25 cellular contexts compared by ENCODE assay signal in genomic region chr1:39168301-39169080, GRCh38. TPM values are rescaled to one million over a fixed set of nuclear protein-coding genes. Genes with fewer than 3 reads are reported as not detected.
DNase-seq lines count a peak whose midpoint lies in the region; ATAC-seq, FAIRE-seq and TF ChIP-seq lines count a peak whose summit lies in the region.
"Had no signal": no experiment of that assay in that cellular context is flagged by ENCODE, and none has a peak within 500 bp of the region (broad histone marks: within the 10 kb centered on the region; RNA-seq: fewer than 3 reads in every experiment).

No MANE protein-coding gene starts in this region.

- no peak overlapping the region for H2AK5ac ChIP-seq in trophoblast cell (ENCODE audit: low read length)

- H4K91ac ChIP-seq in trophoblast cell (ENCODE audit: low read depth, low read length), result no peak overlapping the region

- CTCF ChIA-PET in Calu3 (lab: Charles Lee) (interaction anchor here (0.7 to 1.5 kb wide), 3 partner anchors 10 to 1651 kb away, joined by 4 to 13 read pairs (median 7); no protein-coding TSS in a partner anchor), WTC11 (lab: Charles Lee) (interaction anchor here (0.8 to 7.8 kb wide), 7 partner anchors 9 to 61 kb away, joined by 3 to 72 read pairs (median 4); no protein-coding TSS in a partner anchor), PC-3 (lab: Charles Lee) (interaction anchor here (1.0 kb wide), 1 partner anchor 23 kb away, joined by 10 read pairs; no protein-coding TSS in a partner anchor)

- H3K27me3 ChIP-seq in trophoblast cell (ENCODE audit: insufficient read depth, low read length) (no peaks in the 10 kb centered on the region), PC-3 (ENCODE audit: low read length) (no peaks in the 10 kb centered on the region)
- H3K27me3 ChIP-seq: heart left ventricle, spleen had no signal

- H3K79me1 ChIP-seq in trophoblast cell (ENCODE audit: low read length), result peaks cover 6% of the 10 kb centered on the region

- no peaks in the 10 kb centered on the region for H4K20me1 ChIP-seq in PC-3 (ENCODE audit: low read length)

- H3K79me2 ChIP-seq in trophoblast cell (ENCODE audit: control insufficient read depth, insufficient read depth, low read length, poor library complexity) (peaks cover 9% of the 10 kb centered on the region), PC-3 (ENCODE audit: low read length) (peaks cover 77% of the 10 kb centered on the region)

- H3K36me3 Mint-ChIP-seq in Calu3 (ENCODE audit: insufficient read depth, unreplicated experiment), result peaks cover 5% of the 10 kb centered on the region
- H3K36me3 Mint-ChIP-seq in WTC11, result no peaks in the 10 kb centered on the region
- H3K36me3 Mint-ChIP-seq in CD14-positive monocyte, result no peaks in the 10 kb centered on the region
- H3K36me3 Mint-ChIP-seq: activated naive CD4-positive, alpha-beta T cell treated with anti-CD3 and anti-CD28 coated beads, Interleukin-2, amount 10 ng/mL, durations not matched to agents 7 days and 5 days had no signal

- H3K27me3 Mint-ChIP-seq in Calu3 (ENCODE audit: unreplicated experiment) (no peaks in the 10 kb centered on the region), WTC11 (ENCODE audit: low read depth) (no peaks in the 10 kb centered on the region), CD14-positive monocyte (ENCODE audit: low read depth in 3 of 3) (peaks cover 0 to 6% (median 0%) of the 10 kb centered on the region in 3 donors)
- H3K27me3 Mint-ChIP-seq: dendritic cell treated with granulocyte-macrophage colony-stimulating factor and Interleukin-4, amounts not matched to agents 40 ng/mL and 50 ng/mL, for 4 days; stimulated activated naive B cell treated with anti-CD40 and anti-IgM and Interleukin-4, amounts not matched to agents 10 μg/mL and 1 μg/mL and 100 μg/mL, for 72 hours had no signal

- H2AFZ ChIP-seq in trophoblast cell (ENCODE audit: insufficient read depth, low read length, poor library complexity) (no peak overlapping the region), PC-3 (ENCODE audit: low read length) (no peak overlapping the region)

- WGBS in trophoblast cell (ENCODE audit: extremely low coverage, insufficient coverage, insufficient read length), result no CpG with 5 or more reads among the region's 9 CpGs

- FAIRE-seq in kidney (lab: Jason Lieb, UNC), result no peak

- no peak overlapping the region for H3K4me3 Mint-ChIP-seq in Calu3 (ENCODE audit: low read depth, unreplicated experiment)
- no peak overlapping the region for H3K4me3 Mint-ChIP-seq in WTC11
- H3K4me3 Mint-ChIP-seq in CD14-positive monocyte, result no peak overlapping the region
- H3K4me3 Mint-ChIP-seq: activated naive CD4-positive, alpha-beta T cell treated with anti-CD3 and anti-CD28 coated beads, Interleukin-2, amount 10 ng/mL, durations not matched to agents 7 days and 5 days; activated T-cell treated with anti-CD3 and anti-CD28 coated beads, Interleukin-2, amount 50 U/mL, for 72 hours; dendritic cell treated with granulocyte-macrophage colony-stimulating factor and Interleukin-4, amounts not matched to agents 40 ng/mL and 50 ng/mL, for 4 days; stimulated activated naive B cell treated with anti-CD40 and anti-IgM and Interleukin-4, amounts not matched to agents 10 μg/mL and 1 μg/mL and 100 μg/mL, for 72 hours; T-helper 1 cell treated with Interleukin-12 subunit alpha and Interleukin-12 subunit beta and Interleukin-4 antibody, amounts not matched to agents 30 μg/mL and 1 μg/mL, for 36 hours had no signal

- DNase-seq in Calu3 (no peak), WTC11 (ENCODE audit: low spot score) (no peak), kidney (no peak), trophoblast cell (no peak), GM19240 (ENCODE audit: insufficient read length, low spot score) (no peak), CD14-positive monocyte (ENCODE audit: low spot score) (no peak), PC-3 (no peak)
- DNase-seq: activated CD4-positive, alpha-beta T cell treated with anti-CD3 and anti-CD28 coated beads for 48 hours; activated naive CD4-positive, alpha-beta T cell treated with anti-CD3 and anti-CD28 coated beads, Interleukin-2, amount 10 ng/mL, durations not matched to agents 7 days and 5 days; activated T-cell treated with anti-CD3 and anti-CD28 coated beads, Interleukin-2, amount 50 U/mL, for 72 hours; caudate nucleus; DMS 273 treated with DMSO at 0.1 percent for 48 hours; heart left ventricle; KBM-7; mesendoderm; MM.1S; NCI-H1436 treated with DMSO at 0.1 percent for 48 hours; occipital lobe; retina; spleen; stimulated activated CD4-positive, alpha-beta T cell treated with anti-CD3 and anti-CD28 coated beads, Interleukin-4, amount 100 ng/mL, for 1 hour; stimulated activated naive B cell treated with anti-CD40 and anti-IgM and Interleukin-4, amounts not matched to agents 10 μg/mL and 1 μg/mL and 100 μg/mL, for 72 hours had no signal

- no peak overlapping the region for H3K14ac ChIP-seq in trophoblast cell (ENCODE audit: low read length)

- intact Hi-C loops in Calu3 (cut with micrococcal nuclease; ENCODE audit: unreplicated experiment) (no loop called here), kidney (cut with DNase I) (no loop called here), CD14-positive monocyte (cut with micrococcal nuclease) (no loop called here), PC-3 (cut with micrococcal nuclease) (no loop called here)

- H2BK120ac ChIP-seq in trophoblast cell (ENCODE audit: insufficient read depth, low read length, poor library complexity), result no peak overlapping the region

- peaks cover 23 to 30% of the 10 kb centered on the region in 2 donors for H3K4me1 ChIP-seq in kidney (ENCODE audit: control insufficient read depth in 1 of 2, insufficient read depth in 1 of 2, low read depth in 1 of 2, low read length in 2 of 2)
- H3K4me1 ChIP-seq in trophoblast cell (ENCODE audit: control insufficient read depth in 1 of 2, insufficient read depth in 2 of 2, low read length in 2 of 2), result peaks cover 6 to 23% of the 10 kb centered on the region in 2 experiments
- no peaks in the 10 kb centered on the region for H3K4me1 ChIP-seq in PC-3 (ENCODE audit: insufficient read depth, low read length)

- H3K23ac ChIP-seq in trophoblast cell (ENCODE audit: low read length), result no peak overlapping the region

- BruUV-seq in Calu3 (replicated peaks; lab: Mats Ljungman, UMichigan) (no TSS peak), PC-3 (replicated peaks; lab: Mats Ljungman, UMichigan) (no TSS peak)

- H2BK5ac ChIP-seq in trophoblast cell (ENCODE audit: low read depth, low read length, poor library complexity), result no peak overlapping the region

- POLR2A ChIA-PET in WTC11 (lab: Charles Lee) (interaction anchor here (0.6 to 1.3 kb wide), 3 partner anchors 10 to 231 kb away, joined by 3 to 4 read pairs (median 3); no protein-coding TSS in a partner anchor), PC-3 (lab: Charles Lee; ENCODE audit: unreplicated experiment) (no interaction called here)

- peak overlapping the region; percentile 38 for H2BK12ac ChIP-seq in trophoblast cell (ENCODE audit: low read length)

- no peak overlapping the region for H4K8ac ChIP-seq in trophoblast cell (ENCODE audit: low read depth, low read length)

- H3K9me3 Mint-ChIP-seq in Calu3 (ENCODE audit: low read depth, unreplicated experiment) (no peaks in the 10 kb centered on the region), WTC11 (no peaks in the 10 kb centered on the region), CD14-positive monocyte (no peaks in the 10 kb centered on the region)
- H3K9me3 Mint-ChIP-seq: activated naive CD4-positive, alpha-beta T cell treated with anti-CD3 and anti-CD28 coated beads, Interleukin-2, amount 10 ng/mL, durations not matched to agents 7 days and 5 days; activated T-cell treated with anti-CD3 and anti-CD28 coated beads, Interleukin-2, amount 50 U/mL, for 72 hours; dendritic cell treated with granulocyte-macrophage colony-stimulating factor and Interleukin-4, amounts not matched to agents 40 ng/mL and 50 ng/mL, for 4 days; stimulated activated naive B cell treated with anti-CD40 and anti-IgM and Interleukin-4, amounts not matched to agents 10 μg/mL and 1 μg/mL and 100 μg/mL, for 72 hours; T-helper 1 cell treated with Interleukin-12 subunit alpha and Interleukin-12 subunit beta and Interleukin-4 antibody, amounts not matched to agents 30 μg/mL and 1 μg/mL, for 36 hours had no signal

- H3K9ac ChIP-seq in kidney (ENCODE audit: low read length in 2 of 2), result no peak overlapping the region
- H3K9ac ChIP-seq in trophoblast cell (ENCODE audit: low read length), result no peak overlapping the region
- H3K9ac ChIP-seq in PC-3 (ENCODE audit: low read length), result no peak overlapping the region

- no peaks in the 10 kb centered on the region for H3F3A ChIP-seq in PC-3 (ENCODE audit: low read length, unreplicated experiment)

- peak overlapping the region; percentile 5 to 33 for H3K27ac ChIP-seq in kidney (ENCODE audit: low read depth in 2 of 2, low read length in 2 of 2)
- no peak overlapping the region for H3K27ac ChIP-seq in trophoblast cell (ENCODE audit: low read depth, low read length)
- no peak overlapping the region for H3K27ac ChIP-seq in PC-3 (ENCODE audit: low read length)
- H3K27ac ChIP-seq: heart left ventricle, spleen had no signal

- H3K4me1 Mint-ChIP-seq in Calu3 (ENCODE audit: low read depth, unreplicated experiment), result peaks cover 57% of the 10 kb centered on the region
- peaks cover 80% of the 10 kb centered on the region for H3K4me1 Mint-ChIP-seq in WTC11
- peaks cover 8% of the 10 kb centered on the region for H3K4me1 Mint-ChIP-seq in CD14-positive monocyte
- H3K4me1 Mint-ChIP-seq: activated naive CD4-positive, alpha-beta T cell treated with anti-CD3 and anti-CD28 coated beads, Interleukin-2, amount 10 ng/mL, durations not matched to agents 7 days and 5 days had no signal

- H3K27ac Mint-ChIP-seq in Calu3 (ENCODE audit: unreplicated experiment) (peak overlapping the region; percentile 58), WTC11 (peak overlapping the region; percentile 81), CD14-positive monocyte (no peak overlapping the region)
- H3K27ac Mint-ChIP-seq: activated naive CD4-positive, alpha-beta T cell treated with anti-CD3 and anti-CD28 coated beads, Interleukin-2, amount 10 ng/mL, durations not matched to agents 7 days and 5 days; activated T-cell treated with anti-CD3 and anti-CD28 coated beads, Interleukin-2, amount 50 U/mL, for 72 hours; dendritic cell treated with granulocyte-macrophage colony-stimulating factor and Interleukin-4, amounts not matched to agents 40 ng/mL and 50 ng/mL, for 4 days; stimulated activated naive B cell treated with anti-CD40 and anti-IgM and Interleukin-4, amounts not matched to agents 10 μg/mL and 1 μg/mL and 100 μg/mL, for 72 hours; T-helper 1 cell treated with Interleukin-12 subunit alpha and Interleukin-12 subunit beta and Interleukin-4 antibody, amounts not matched to agents 30 μg/mL and 1 μg/mL, for 36 hours had no signal

- peak overlapping the region; percentile 88 for H3K4ac ChIP-seq in trophoblast cell (ENCODE audit: low read depth, low read length)

- H3K36me3 ChIP-seq in kidney (ENCODE audit: control insufficient read depth in 1 of 2, insufficient read depth in 2 of 2, low read length in 2 of 2) (no peaks in the 10 kb centered on the region), trophoblast cell (ENCODE audit: control insufficient read depth in 1 of 2, insufficient read depth in 2 of 2, low read length in 2 of 2) (no peaks in the 10 kb centered on the region), PC-3 (ENCODE audit: low read depth, low read length) (no peaks in the 10 kb centered on the region)
- H3K36me3 ChIP-seq: heart left ventricle, spleen had no signal

- H3K9me3 ChIP-seq in kidney (ENCODE audit: control insufficient read depth in 1 of 2, low read length in 2 of 2), result no peaks in the 10 kb centered on the region
- H3K9me3 ChIP-seq in trophoblast cell (ENCODE audit: insufficient read depth, low read depth, low read length), result no peaks in the 10 kb centered on the region
- no peaks in the 10 kb centered on the region for H3K9me3 ChIP-seq in PC-3 (ENCODE audit: low read length)
- H3K9me3 ChIP-seq: heart left ventricle, spleen had no signal

- ATAC-seq in WTC11, result no peak
- ATAC-seq in PC-3, result no peak
- no peak for ATAC-seq in GM21737 (IDR thresholded peaks at IDR 0.05; ENCODE audit: unreplicated experiment)
- ATAC-seq: activated T-cell treated with anti-CD3 and anti-CD28 coated beads, Interleukin-2, amount 50 U/mL, for 72 hours; stimulated activated naive B cell treated with anti-CD40 and anti-IgM and Interleukin-4, amounts not matched to agents 10 μg/mL and 1 μg/mL and 100 μg/mL, for 72 hours had no signal

- TF ChIP-seq CTCF in Calu3 (IDR thresholded peaks at IDR 0.05; ENCODE audit: unreplicated experiment) (no peak), WTC11 (IDR thresholded peaks at IDR 0.05) (no peak), kidney (IDR thresholded peaks at IDR 0.05; ENCODE audit: borderline replicate concordance, extremely low read depth, insufficient read depth) (no peak), CD14-positive monocyte (IDR thresholded peaks at IDR 0.05) (no peak), PC-3 (conservative IDR thresholded peaks at IDR 0.05; ENCODE audit: low read depth, low read length) (no peak)

- H3K4me3 ChIP-seq in kidney (ENCODE audit: low read length in 2 of 2), result no peak overlapping the region
- no peak overlapping the region for H3K4me3 ChIP-seq in trophoblast cell (ENCODE audit: low read depth, low read length)
- H3K4me3 ChIP-seq in PC-3 (ENCODE audit: low read length), result no peak overlapping the region
- H3K4me3 ChIP-seq: heart left ventricle, spleen had no signal

- H3K4me2 ChIP-seq in trophoblast cell (ENCODE audit: low read length) (no peak overlapping the region), PC-3 (ENCODE audit: low read length) (no peak overlapping the region)

- no peak overlapping the region for H4K12ac ChIP-seq in trophoblast cell (ENCODE audit: low read depth, low read length)

- no peak overlapping the region for H3K18ac ChIP-seq in trophoblast cell (ENCODE audit: low read length)

- H3K9me2 ChIP-seq in PC-3 (replicated peaks; ENCODE audit: low read length), result no peaks in the 10 kb centered on the region

RNA-seq across cellular contexts. Expression of gene MACF1, which starts 36.0 kb away (rescaled TPM):
- total RNA-seq in Calu3 (2022), result 701 and 705 TPM in 2 replicates
- 214 to 327 TPM (median 222 TPM) in 3 replicates for total RNA-seq in WTC11 (2021)
- 387 TPM for total RNA-seq in kidney
- 65.7 TPM for polyA plus RNA-seq in kidney (ENCODE audit: insufficient read depth, low read depth, low replicate concordance)
- 51.7 and 53.8 TPM in 2 replicates for polyA plus RNA-seq in trophoblast cell (2013)
- polyA plus RNA-seq in CD14-positive monocyte, result 1 to 10 TPM; 3.4 to 4.5 TPM
- total RNA-seq in PC-3 (2014; rRNA removed), result 103 and 146 TPM in 2 replicates

Comparison
In these comparisons a context has a peak if more than half of its experiments do, and no peak if none do; other contexts are left out.
1. H3K27ac Mint-ChIP-seq: peak in Calu3 (single experiment) and WTC11 (single experiment); none in CD14-positive monocyte (0 of 7).
2. H3K27ac ChIP-seq: peak in kidney (2 of 2); none in trophoblast cell (single experiment) and PC-3 (single experiment).